In the genomic region with DNA sequence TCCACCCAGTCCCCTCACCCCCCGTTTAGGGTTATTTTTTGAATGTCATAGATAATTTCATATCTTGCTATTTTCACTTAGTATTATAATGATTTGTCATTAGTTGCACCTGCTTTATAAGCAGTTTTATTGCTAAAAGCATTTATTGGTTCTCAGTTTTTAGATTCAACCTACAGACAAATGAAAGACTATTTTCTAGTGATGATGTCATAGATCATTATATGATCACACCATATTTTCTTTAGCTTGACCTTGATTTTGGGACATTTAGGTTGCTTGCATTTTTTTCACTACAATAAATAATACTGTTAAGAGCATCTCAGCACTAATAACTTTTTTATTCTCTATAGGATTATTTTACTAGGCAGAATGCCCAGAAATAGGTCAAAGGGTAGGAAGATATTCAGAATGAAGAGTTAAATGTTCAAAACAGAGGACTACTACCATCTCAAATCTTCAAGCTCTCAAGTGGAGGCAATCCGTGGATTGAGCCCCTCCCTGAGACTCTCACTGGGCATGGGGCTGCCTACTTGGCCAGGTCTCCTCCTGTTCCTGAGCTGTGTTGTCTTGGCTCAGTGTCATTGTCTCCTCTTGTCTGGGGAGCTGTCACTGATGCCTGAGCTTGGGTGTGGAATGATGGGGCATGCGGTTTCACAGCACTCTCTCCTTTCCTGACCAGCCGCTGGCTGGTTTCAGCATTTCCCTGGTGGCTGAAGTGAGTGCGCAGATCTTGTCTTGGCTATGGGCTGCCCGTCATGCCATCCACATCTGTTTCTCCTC, we compare ENCODE assay signal across 18 cellular contexts.
"Had no signal": no experiment of that assay in that cellular context is flagged by ENCODE, and none has a peak within 500 bp of the region (broad histone marks: within the 10 kb centered on the region; RNA-seq: fewer than 3 reads in every experiment).

No MANE protein-coding gene starts in this region.

- H3K27ac Mint-ChIP-seq: activated CD4-positive, alpha-beta memory T cell treated with anti-CD3 and anti-CD28 coated beads for 36 hours; activated CD4-positive, alpha-beta T cell treated with anti-CD3 and anti-CD28 coated beads for 36 hours; activated naive CD8-positive, alpha-beta T cell; activated T-helper 1 cell treated with anti-CD3 and anti-CD28 coated beads, Interleukin-12 subunit alpha, Interleukin-12 subunit beta, Interleukin-2, Interleukin-4 antibody, amounts not matched to agents 30 ng/mL and 10 ng/mL and 1 ng/mL, durations not matched to agents 14 hours and 24 hours and 36 hours; immature natural killer cell; T-helper 2 cell treated with Interferon-gamma antibody and Interleukin-4, amounts not matched to agents 5 μg/mL and 100 μg/mL, for 36 hours had no signal

- DNase-seq: activated CD4-positive, alpha-beta memory T cell treated with anti-CD3 and anti-CD28 coated beads for 36 hours; activated CD4-positive, alpha-beta T cell treated with anti-CD3 and anti-CD28 coated beads for 36 hours; activated T-cell treated with anti-CD3 and anti-CD28 coated beads for 4 hours; caudate nucleus; colonic mucosa; erythroblast; gastrocnemius medialis; head of caudate nucleus; immature natural killer cell; lower lobe of right lung; natural killer cell; stimulated activated CD4-positive, alpha-beta T cell treated with anti-CD3 and anti-CD28 coated beads, Interleukin-2, amount 100 ng/mL, for 24 hours; stimulated activated naive CD8-positive, alpha-beta T cell treated with anti-CD3 and anti-CD28 coated beads, Interleukin-15, Interleukin-2, amounts not matched to agents 100 U/mL and 50 U/mL, for 24 hours; transverse colon; uterus had no signal

- H3K4me1 ChIP-seq: colonic mucosa, gastrocnemius medialis, lower lobe of right lung, uterus had no signal

- H3K4me3 ChIP-seq: colonic mucosa, gastrocnemius medialis, lower lobe of right lung, transverse colon, uterus had no signal

- H3K4me3 Mint-ChIP-seq: activated CD4-positive, alpha-beta memory T cell treated with anti-CD3 and anti-CD28 coated beads for 36 hours; activated CD4-positive, alpha-beta T cell treated with anti-CD3 and anti-CD28 coated beads for 36 hours; activated naive CD8-positive, alpha-beta T cell; activated T-helper 1 cell treated with anti-CD3 and anti-CD28 coated beads, Interleukin-12 subunit alpha, Interleukin-12 subunit beta, Interleukin-2, Interleukin-4 antibody, amounts not matched to agents 30 ng/mL and 10 ng/mL and 1 ng/mL, durations not matched to agents 14 hours and 24 hours and 36 hours; immature natural killer cell; natural killer cell; T-helper 2 cell treated with Interferon-gamma antibody and Interleukin-4, amounts not matched to agents 5 μg/mL and 100 μg/mL, for 36 hours had no signal

- ATAC-seq: activated CD4-positive, alpha-beta T cell treated with anti-CD3 and anti-CD28 coated beads for 36 hours; gastrocnemius medialis; lower lobe of right lung; natural killer cell; stimulated activated naive CD8-positive, alpha-beta T cell treated with anti-CD3 and anti-CD28 coated beads, Interleukin-15, Interleukin-2, amounts not matched to agents 100 U/mL and 50 U/mL, for 24 hours had no signal

- H3K27me3 Mint-ChIP-seq: activated CD4-positive, alpha-beta memory T cell treated with anti-CD3 and anti-CD28 coated beads for 36 hours; activated CD4-positive, alpha-beta T cell treated with anti-CD3 and anti-CD28 coated beads for 36 hours; activated naive CD8-positive, alpha-beta T cell had no signal

- H3K27me3 ChIP-seq: colonic mucosa, gastrocnemius medialis, transverse colon, uterus had no signal

- H3K27ac ChIP-seq: colonic mucosa, gastrocnemius medialis, lower lobe of right lung, transverse colon, uterus had no signal

- H3K9me3 Mint-ChIP-seq: activated CD4-positive, alpha-beta memory T cell treated with anti-CD3 and anti-CD28 coated beads for 36 hours; activated T-helper 1 cell treated with anti-CD3 and anti-CD28 coated beads, Interleukin-12 subunit alpha, Interleukin-12 subunit beta, Interleukin-2, Interleukin-4 antibody, amounts not matched to agents 30 ng/mL and 10 ng/mL and 1 ng/mL, durations not matched to agents 14 hours and 24 hours and 36 hours; immature natural killer cell; natural killer cell; T-helper 2 cell treated with Interferon-gamma antibody and Interleukin-4, amounts not matched to agents 5 μg/mL and 100 μg/mL, for 36 hours had no signal

- H3K9me3 ChIP-seq: colonic mucosa, gastrocnemius medialis, lower lobe of right lung, transverse colon, uterus had no signal

- H3K36me3 Mint-ChIP-seq: natural killer cell had no signal
